21 cellular contexts compared by ENCODE assay signal in genomic region chr14:66815687-66816086, GRCh38.
DNase-seq lines count a peak whose midpoint lies in the region; ATAC-seq, FAIRE-seq and TF ChIP-seq lines count a peak whose summit lies in the region.
"Had no signal": no experiment of that assay in that cellular context is flagged by ENCODE, and none has a peak within 500 bp of the region (broad histone marks: within the 10 kb centered on the region; RNA-seq: fewer than 3 reads in every experiment).

No MANE protein-coding gene starts in this region.

- H4K20me1 ChIP-seq in SK-N-SH (ENCODE audit: insufficient read depth): no peaks in the 10 kb centered on the region
- no peaks in the 10 kb centered on the region for H4K20me1 ChIP-seq in GM12878 (ENCODE audit: control insufficient read depth, insufficient read depth)
- H4K20me1 ChIP-seq: BLaER1 had no signal

- H2AFZ ChIP-seq in SK-N-SH (ENCODE audit: low read depth) (no peak overlapping the region), GM12878 (ENCODE audit: control insufficient read depth, low read depth, low read length) (no peak overlapping the region)

- H3K4me2 ChIP-seq in SK-N-SH: no peak overlapping the region
- no peak overlapping the region for H3K4me2 ChIP-seq in GM12878 (ENCODE audit: control insufficient read depth, insufficient read depth)
- H3K4me2 ChIP-seq: BLaER1 had no signal

- TF ChIP-seq POLR2A in GM12878 (IDR thresholded peaks at IDR 0.05; ENCODE audit: low read depth, low read length) (no peak), suprapubic skin (IDR thresholded peaks at IDR 0.05) (no peak)

- in situ Hi-C loops in GM12878 (cut with MboI): no loop called here

- intact Hi-C loops in GM12878 (cut with micrococcal nuclease; ENCODE audit: unreplicated experiment): no loop called here

- TF ChIP-seq CTCF in SK-N-SH (IDR thresholded peaks at IDR 0.05) (no peak), GM12878 (IDR thresholded peaks at IDR 0.05 in 2 of 3, conservative IDR thresholded peaks at IDR 0.05 in 1 of 3; ENCODE audit: control insufficient read depth in 2 of 3, extremely low read depth in 1 of 3, insufficient read depth in 1 of 3, low read depth in 3 of 3, low read length in 3 of 3) (no peak), suprapubic skin (IDR thresholded peaks at IDR 0.05) (no peak)

- TF ChIP-seq RAD21 in SK-N-SH (IDR thresholded peaks at IDR 0.05; ENCODE audit: low read length): no peak
- TF ChIP-seq RAD21 in GM12878 (IDR thresholded peaks at IDR 0.05; ENCODE audit: insufficient read depth, low read depth, low read length): no peak

- BruUV-seq in GM12878 (replicated peaks; lab: Mats Ljungman, UMichigan): no TSS peak

- H3K27me3 ChIP-seq in SK-N-SH (ENCODE audit: insufficient read depth) (no peaks in the 10 kb centered on the region), GM12878 (replicated peaks in 1 of 2; ENCODE audit: control insufficient read depth in 2 of 2, insufficient read depth in 2 of 2, low read length in 1 of 2) (no peaks in the 10 kb centered on the region), suprapubic skin (no peaks in the 10 kb centered on the region)
- H3K27me3 ChIP-seq: BLaER1 had no signal

- H3K9me3 ChIP-seq in SK-N-SH (0 out of 2 replicates have a peak, but pooled peaks cover 4% of the 10 kb centered on the region), GM12878 (replicated peaks; ENCODE audit: control insufficient read depth, insufficient read depth, low read length) (peaks cover 9% of the 10 kb centered on the region; the same call in 2 of the 3 replicates), suprapubic skin (peaks cover 35% of the 10 kb centered on the region)
- H3K9me3 ChIP-seq: HAP-1 had no signal

- no peak for ATAC-seq in SK-N-SH treated with all-trans-retinoic acid at 6 μM for 48 hours
- no peak for ATAC-seq in GM12878
- no peak for ATAC-seq in GM19395 (IDR thresholded peaks at IDR 0.05; ENCODE audit: unreplicated experiment)
- ATAC-seq: CD8-positive, alpha-beta T cell had no signal

- TF ChIP-seq EP300 in SK-N-SH (IDR thresholded peaks at IDR 0.05; ENCODE audit: borderline replicate concordance in 1 of 2, low read depth in 1 of 2, low read length in 1 of 2): no peak
- TF ChIP-seq EP300 in GM12878 (IDR thresholded peaks at IDR 0.05; ENCODE audit: borderline replicate concordance in 1 of 2, control insufficient read depth in 1 of 2, low read depth in 2 of 2, low read length in 2 of 2): no peak
- no peak for TF ChIP-seq EP300 in suprapubic skin (IDR thresholded peaks at IDR 0.05)

- FAIRE-seq in GM12878 (lab: Jason Lieb, UNC): no peak
- FAIRE-seq: A204.1, G401.6, GM18507, H54 had no signal

- no peak overlapping the region for H3K27ac ChIP-seq in SK-N-SH (ENCODE audit: low read depth in 2 of 2, low read length in 1 of 2)
- H3K27ac ChIP-seq in GM12878 (ENCODE audit: control insufficient read depth, insufficient read depth): no peak overlapping the region
- no peak overlapping the region for H3K27ac ChIP-seq in suprapubic skin
- H3K27ac ChIP-seq: 22Rv1, BLaER1, C4-2B had no signal

- no peak overlapping the region for H3K9ac ChIP-seq in SK-N-SH
- no peak overlapping the region for H3K9ac ChIP-seq in GM12878 (ENCODE audit: control insufficient read depth, insufficient read depth, low read length)
- H3K9ac ChIP-seq: BLaER1 had no signal

- SMC1A ChIA-PET in GM12878 (lab: Charles Lee; ENCODE audit: uncharacterized antibody, unreplicated experiment): interaction anchor here (1.6 kb wide), 1 partner anchor 29 kb away, joined by 3 read pairs; no protein-coding TSS in a partner anchor

- H3K4me3 ChIP-seq in SK-N-SH (ENCODE audit: low read depth in 2 of 2, low read length in 1 of 2): no peak overlapping the region
- H3K4me3 ChIP-seq in GM12878: no peak overlapping the region
- H3K4me3 ChIP-seq in suprapubic skin: no peak overlapping the region
- H3K4me3 ChIP-seq: BLaER1, HAP-1 had no signal

- DNase-seq in SK-N-SH: no peak
- DNase-seq in GM12878 (ENCODE audit: low read depth, low spot score): no peak
- peak; percentile 2 for DNase-seq in myocyte (ENCODE audit: low read depth)
- no peak for DNase-seq in suprapubic skin (ENCODE audit: low spot score in 2 of 2)
- no peak for DNase-seq in midbrain (lab: John Stamatoyannopoulos, UW)
- DNase-seq: Caco-2; CD4-positive, CD25-positive, alpha-beta regulatory T cell; CD8-positive, alpha-beta T cell; DMS153; DND-41; GOT3 had no signal

- H3K9me2 ChIP-seq in SK-N-SH: no peaks in the 10 kb centered on the region

- POLR2A ChIA-PET in SK-N-SH (lab: Yijun Ruan, JAX): no interaction called here
- POLR2A ChIA-PET in GM12878 (lab: Charles Lee): no interaction called here

- H3K36me3 ChIP-seq in SK-N-SH (replicated peaks in 1 of 2; ENCODE audit: control insufficient read depth in 1 of 2, insufficient read depth in 2 of 2, low read length in 1 of 2): no peaks in the 10 kb centered on the region
- peaks cover 0 to 3% of the 10 kb centered on the region in 2 experiments; a peak in 3 of 4 replicates for H3K36me3 ChIP-seq in GM12878 (ENCODE audit: control insufficient read depth in 2 of 2, insufficient read depth in 2 of 2, low read length in 1 of 2)
- H3K36me3 ChIP-seq in suprapubic skin: peaks cover 15% of the 10 kb centered on the region
- H3K36me3 ChIP-seq: HAP-1 had no signal

- H3K4me1 ChIP-seq in SK-N-SH (ENCODE audit: control insufficient read depth in 1 of 2, insufficient read depth in 2 of 2, low read depth in 1 of 2, low read length in 1 of 2): no peaks in the 10 kb centered on the region
- H3K4me1 ChIP-seq in GM12878 (ENCODE audit: control insufficient read depth, insufficient read depth, low read length): no peaks in the 10 kb centered on the region
- H3K4me1 ChIP-seq in suprapubic skin: no peaks in the 10 kb centered on the region
- H3K4me1 ChIP-seq: BLaER1, Caco-2, HAP-1 had no signal

- CTCF ChIA-PET in SK-N-SH (lab: Yijun Ruan, JAX) (no interaction called here), GM12878 (lab: Yijun Ruan, JAX) (no interaction called here)

- H3K79me2 ChIP-seq in SK-N-SH (ENCODE audit: insufficient read depth) (no peaks in the 10 kb centered on the region; the same call in 1 of the 2 replicates), GM12878 (ENCODE audit: control insufficient read depth, insufficient read depth, low read length) (no peaks in the 10 kb centered on the region)

- RAD21 ChIA-PET in GM12878 (lab: Charles Lee; ENCODE audit: unreplicated experiment): no interaction called here

- WGBS in SK-N-SH (ENCODE audit: low lambda C conversion rate): 93% methylated on average over 2 of the region's 2 CpGs
- WGBS in GM12878 (ENCODE audit: insufficient coverage, insufficient replicate concordance, low lambda C conversion rate, missing lambda C conversion rate): 100% methylated on average over 2 of the region's 2 CpGs
- WGBS in suprapubic skin: 95% methylated on average over 2 of the region's 2 CpGs

- H3F3A ChIP-seq in SK-N-SH (replicated peaks; ENCODE audit: insufficient read depth): no peaks in the 10 kb centered on the region

TF ChIP-seq in SK-N-SH, 30 proteins besides CTCF, POLR2A, EP300 and RAD21:
- TF ChIP-seq MEF2A (IDR thresholded peaks at IDR 0.05; ENCODE audit: borderline replicate concordance, low read depth) (no peak), USF1 (IDR thresholded peaks at IDR 0.05; ENCODE audit: borderline replicate concordance, low read depth) (0 out of 2 replicates have a peak, but pooled peaks have one; percentile 11)

TF ChIP-seq in SK-N-SH treated with all-trans-retinoic acid at 6 μM for 48 hours, 23 proteins besides CTCF, POLR2A, EP300 and RAD21:
- TF ChIP-seq GLIS3 (CRISPR knock-in tag; IDR thresholded peaks at IDR 0.05): no peak
- TF ChIP-seq ESRRG (CRISPR knock-in tag; IDR thresholded peaks at IDR 0.05): no peak
- no peak for TF ChIP-seq CSRNP3 (CRISPR knock-in tag; IDR thresholded peaks at IDR 0.05)
- TF ChIP-seq ZFP3 (CRISPR knock-in tag; IDR thresholded peaks at IDR 0.05): no peak
- TF ChIP-seq SNAI2 (CRISPR knock-in tag; IDR thresholded peaks at IDR 0.05): no peak
- no peak for TF ChIP-seq TCF4 (CRISPR knock-in tag; IDR thresholded peaks at IDR 0.05; ENCODE audit: borderline replicate concordance)
- no peak for TF ChIP-seq CSDC2 (CRISPR knock-in tag; IDR thresholded peaks at IDR 0.05)

TF ChIP-seq in GM12878, 131 proteins besides CTCF, POLR2A, EP300 and RAD21:
- TF ChIP-seq ZNF207 (IDR thresholded peaks at IDR 0.05; ENCODE audit: borderline replicate concordance): no peak
- peak; percentile 86; the same call in 1 of the 2 replicates for TF ChIP-seq CBX5 (IDR thresholded peaks at IDR 0.05; ENCODE audit: low read depth)

Comparison
In these comparisons a context has a peak if more than half of its experiments do, and no peak if none do; other contexts are left out.
1. Of the 26 proteins assayed by ChIP-seq in both GM12878 and SK-N-SH: peak only in GM12878: none; only in SK-N-SH: USF1; in both: none; in neither: 25.